In genomic region chr21:46079357-46080170, GRCh38 we compare ENCODE assay signal across 12 cellular contexts. TPM values are rescaled to one million over a fixed set of nuclear protein-coding genes. Genes with fewer than 3 reads are reported as not detected.
DNase-seq lines count a peak whose midpoint lies in the region; TF ChIP-seq lines count a peak whose summit lies in the region.
"Had no signal": no experiment of that assay in that cellular context is flagged by ENCODE, and none has a peak within 500 bp of the region (broad histone marks: within the 10 kb centered on the region; RNA-seq: fewer than 3 reads in every experiment).

No MANE protein-coding gene starts in this region.

- H4K20me1 ChIP-seq in BLaER1 treated with 17β-estradiol and CSF1 and Interleukin-3, amounts not matched to agents 10 nM and 100 nM, result no peaks in the 10 kb centered on the region

- H3K4me2 ChIP-seq in BLaER1 treated with 17β-estradiol and CSF1 and Interleukin-3, amounts not matched to agents 10 nM and 100 nM, result peak overlapping the region; percentile 10 to 58 (median 49); a peak in 19 of 22 replicates

- H3K27ac Mint-ChIP-seq in progenitor cell of endocrine pancreas, result no peak overlapping the region
- H3K27ac Mint-ChIP-seq: stimulated activated naive CD8-positive, alpha-beta T cell treated with anti-CD3 and anti-CD28 coated beads, Interleukin-15, Interleukin-2, amounts not matched to agents 100 ng/mL and 50 ng/mL, for 24 hours had no signal

- peaks cover 8% of the 10 kb centered on the region for H3K27me3 Mint-ChIP-seq in progenitor cell of endocrine pancreas

- H3K27ac ChIP-seq in BLaER1 treated with 17β-estradiol and CSF1 and Interleukin-3, amounts not matched to agents 10 nM and 100 nM, result no peak overlapping the region

- H3K4me1 ChIP-seq in BLaER1 treated with 17β-estradiol and CSF1 and Interleukin-3, amounts not matched to agents 10 nM and 100 nM, result peaks cover 11 to 40% (median 30%) of the 10 kb centered on the region in 10 experiments; a peak in 19 of 20 replicates

- H3K27me3 ChIP-seq in BLaER1 treated with 17β-estradiol and CSF1 and Interleukin-3, amounts not matched to agents 10 nM and 100 nM, result no peaks in the 10 kb centered on the region
- H3K27me3 ChIP-seq: breast epithelium had no signal

- H3K9me3 ChIP-seq in BLaER1 treated with 17β-estradiol and CSF1 and Interleukin-3, amounts not matched to agents 10 nM and 100 nM (replicated peaks in 1 of 11), result no peaks in the 10 kb centered on the region
- H3K9me3 ChIP-seq: breast epithelium had no signal

- no peaks in the 10 kb centered on the region for H3K4me1 Mint-ChIP-seq in progenitor cell of endocrine pancreas (ENCODE audit: low read depth)

- 0 out of 22 replicates have a peak overlapping the region, but pooled peaks of 1 of the 11 experiments have one; percentile 10 for H3K9ac ChIP-seq in BLaER1 treated with 17β-estradiol and CSF1 and Interleukin-3, amounts not matched to agents 10 nM and 100 nM

- no peaks in the 10 kb centered on the region for H3K9me3 Mint-ChIP-seq in progenitor cell of endocrine pancreas (ENCODE audit: low read depth)
- H3K9me3 Mint-ChIP-seq: stimulated activated naive CD8-positive, alpha-beta T cell treated with anti-CD3 and anti-CD28 coated beads, Interleukin-15, Interleukin-2, amounts not matched to agents 100 ng/mL and 50 ng/mL, for 24 hours had no signal

- no peak overlapping the region for H3K4me3 Mint-ChIP-seq in progenitor cell of endocrine pancreas (ENCODE audit: low read depth)
- H3K4me3 Mint-ChIP-seq: stimulated activated naive CD8-positive, alpha-beta T cell treated with anti-CD3 and anti-CD28 coated beads, Interleukin-15, Interleukin-2, amounts not matched to agents 100 ng/mL and 50 ng/mL, for 24 hours had no signal

- H3K36me3 Mint-ChIP-seq in progenitor cell of endocrine pancreas (ENCODE audit: insufficient read depth), result no peaks in the 10 kb centered on the region

- no peak for TF ChIP-seq CTCF in fibroblast of mammary gland (conservative IDR thresholded peaks at IDR 0.05; ENCODE audit: control insufficient read depth, insufficient read depth, low read depth, low read length)
- TF ChIP-seq CTCF in progenitor cell of endocrine pancreas (IDR thresholded peaks at IDR 0.05; ENCODE audit: unreplicated experiment), result no peak

- H3K4me3 ChIP-seq in BLaER1 treated with 17β-estradiol and CSF1 and Interleukin-3, amounts not matched to agents 10 nM and 100 nM, result no peak overlapping the region
- no peak overlapping the region for H3K4me3 ChIP-seq in fibroblast of mammary gland (ENCODE audit: control insufficient read depth, low read depth, low read length)
- H3K4me3 ChIP-seq: breast epithelium had no signal

- no peaks in the 10 kb centered on the region for H3K36me3 ChIP-seq in BLaER1 treated with 17β-estradiol and CSF1 and Interleukin-3, amounts not matched to agents 10 nM and 100 nM
- H3K36me3 ChIP-seq: breast epithelium had no signal

- DNase-seq in RPMI7951 (ENCODE audit: low read depth), result peak; percentile 98
- DNase-seq in fibroblast of mammary gland (ENCODE audit: low read depth), result peak; percentile 98
- peak; percentile 7 for DNase-seq in progenitor cell of endocrine pancreas (ENCODE audit: low spot score, unreplicated experiment)
- no peak for DNase-seq in iPS-NIHi7 (ENCODE audit: extremely low spot score)
- no peak for DNase-seq in cerebellar cortex (ENCODE audit: low spot score)
- no peak for DNase-seq in DMS79 treated with DMSO at 0.1 percent for 48 hours (lab: John Stamatoyannopoulos, UW)
- DNase-seq in RKO (ENCODE audit: low spot score), result no peak
- DNase-seq: NCI-H345, retina had no signal

RNA-seq across cellular contexts. Expression of gene COL6A2, which starts 18.3 kb away (rescaled TPM):
- 680 and 1,049 TPM in 2 replicates for total RNA-seq in RPMI7951 (2014; rRNA removed; shearing (Covaris generic))
- 32.0 and 38.6 TPM in 2 replicates for total RNA-seq in progenitor cell of endocrine pancreas

Comparison
In these comparisons a context has a peak if more than half of its experiments do, and no peak if none do; other contexts are left out.
1. DNase-seq: peak in RPMI7951 (single experiment), fibroblast of mammary gland (single experiment) and progenitor cell of endocrine pancreas (single experiment); none in iPS-NIHi7 (single experiment), cerebellar cortex (single experiment), DMS79 treated with DMSO at 0.1 percent for 48 hours (single experiment) and RKO (single experiment).
2. RNA of gene COL6A2, which starts 18.3 kb away (total RNA-seq): 680 to 1,049 TPM in RPMI7951; 32.0 to 38.6 TPM in progenitor cell of endocrine pancreas; every median in the first group is over 10 times any median in the second.